Comparison of ENCODE assay signal across 8 cellular contexts in genomic region chr3:138686771-138687221, GRCh38.
DNase-seq lines count a peak whose midpoint lies in the region; ATAC-seq and TF ChIP-seq lines count a peak whose summit lies in the region.

No MANE protein-coding gene starts in this region.

- H3K9me3 ChIP-seq in SK-N-MC (ENCODE audit: low read depth, low read length) = no peaks in the 10 kb centered on the region
- no peaks in the 10 kb centered on the region for H3K9me3 ChIP-seq in aorta (ENCODE audit: control insufficient read depth, low read length)

- H3K27ac ChIP-seq in SK-N-MC (peak overlapping the region; percentile 65), aorta (ENCODE audit: low read depth in 1 of 2, low read length in 2 of 2) (no peak overlapping the region)

- H3K27me3 ChIP-seq in BJ (ENCODE audit: control insufficient read depth, insufficient read depth, low read length) (no peaks in the 10 kb centered on the region), aorta (ENCODE audit: control insufficient read depth in 1 of 2, insufficient read depth in 2 of 2, low read length in 1 of 2) (no peaks in the 10 kb centered on the region)

- no peak for TF ChIP-seq CTCF in BJ (IDR thresholded peaks at IDR 0.05; ENCODE audit: insufficient read depth, low read depth, low read length)

- peak; percentile 71 for DNase-seq in BJ (ENCODE audit: low read depth)
- DNase-seq in SK-N-MC (ENCODE audit: low read depth, low spot score) = no peak
- no peak for DNase-seq in left lobe of liver (ENCODE audit: low spot score)
- DNase-seq in COLO829 (ENCODE audit: low spot score) = no peak
- no peak for DNase-seq in COLO668 (lab: John Stamatoyannopoulos, UW; ENCODE audit: unreplicated experiment)
- no peak for DNase-seq in aorta

- POLR2A ChIA-PET in BJ (lab: Charles Lee) = no interaction called here

- H3K36me3 ChIP-seq in BJ (ENCODE audit: control insufficient read depth, insufficient read depth, low read length) (peaks cover 3% of the 10 kb centered on the region; the same call in 1 of the 2 replicates), SK-N-MC (ENCODE audit: insufficient read depth, low read length) (no peaks in the 10 kb centered on the region), aorta (ENCODE audit: control insufficient read depth in 1 of 2, insufficient read depth in 2 of 2, low read length in 1 of 2) (no peaks in the 10 kb centered on the region)

- no peak overlapping the region for H3K9ac ChIP-seq in SK-N-MC (ENCODE audit: insufficient read length)

- no peak overlapping the region for H3K4me3 ChIP-seq in BJ (ENCODE audit: low read depth, low read length)
- H3K4me3 ChIP-seq in SK-N-MC = no peak overlapping the region
- no peak overlapping the region for H3K4me3 ChIP-seq in aorta (ENCODE audit: low read length in 2 of 2)

- ATAC-seq in GM18870 (IDR thresholded peaks at IDR 0.05; ENCODE audit: unreplicated experiment) = peak; percentile 99
- ATAC-seq in HG03045 (IDR thresholded peaks at IDR 0.05; ENCODE audit: unreplicated experiment) = peak; percentile 96
- ATAC-seq in left lobe of liver = peak; percentile 76
- ATAC-seq in aorta (ENCODE audit: low FRiP score) = no peak

- no peaks in the 10 kb centered on the region for H3K4me1 ChIP-seq in aorta (ENCODE audit: control insufficient read depth in 1 of 2, insufficient read depth in 2 of 2, low read length in 2 of 2)

- CTCF ChIA-PET in BJ (lab: Yijun Ruan, JAX) = interaction anchor here (0.6 to 2.5 kb wide), 6 partner anchors 9 to 249 kb away, joined by 3 to 10 read pairs (median 4); no protein-coding TSS in a partner anchor

- intact Hi-C loops in aorta (cut with DNase I) = no loop called here
